In genomic region chr1:975896-976683, GRCh38 we compare ENCODE assay signal across 8 cellular contexts. TPM values are rescaled to one million over a fixed set of nuclear protein-coding genes. Genes with fewer than 3 reads are reported as not detected.
A peak's percentile ranks its signal among the peaks of the same experiment; 100 is the strongest.
DNase-seq lines count a peak whose midpoint lies in the region; ATAC-seq and TF ChIP-seq lines count a peak whose summit lies in the region.

No MANE protein-coding gene starts in this region.

- CTCF ChIA-PET in GM10248 (lab: Yijun Ruan, JAX) = interaction anchor here (0.9 to 1.9 kb wide), 7 partner anchors 9 to 107 kb away, joined by 3 to 8 read pairs (median 6); partner anchors contain the start of gene PLEKHN1

- ATAC-seq in heart right ventricle = peak in 3 of 8 donors; percentile 0 to 9 (median 0)

- DNase-seq in GM10248 (ENCODE audit: extremely low spot score) (peak; percentile 81), HK-2 (ENCODE audit: unreplicated experiment) (peak; percentile 81), RPMI7951 (ENCODE audit: low read depth) (peak; percentile 72), heart right ventricle (peak in 1 of 2 donors; percentile 61), medulla oblongata (ENCODE audit: extremely low spot score) (no peak), superior temporal gyrus (ENCODE audit: extremely low spot score) (no peak)
- peak; percentile 88 for DNase-seq in activated effector memory CD4-positive, alpha-beta T cell treated with anti-CD3 and anti-CD28 coated beads, Interleukin-2, amount 50 U/mL, for 16 hours

- H3K4me1 ChIP-seq in heart right ventricle (peaks cover 0 to 55% (median 7%) of the 10 kb centered on the region in 9 donors), skeletal muscle tissue (ENCODE audit: control insufficient read depth in 3 of 3, insufficient read depth in 3 of 3, low read length in 3 of 3) (peaks cover 17 to 59% (median 36%) of the 10 kb centered on the region in 3 donors)

- H3K36me3 ChIP-seq in heart right ventricle (peaks cover 0 to 4% (median 0%) of the 10 kb centered on the region in 9 donors), skeletal muscle tissue (ENCODE audit: control insufficient read depth in 3 of 3, insufficient read depth in 3 of 3, low read length in 3 of 3) (peaks cover 5 to 23% (median 6%) of the 10 kb centered on the region in 3 donors)

- H3K27me3 ChIP-seq in heart right ventricle = peaks cover 6 to 56% (median 48%) of the 10 kb centered on the region in 7 donors
- H3K27me3 ChIP-seq in skeletal muscle tissue (ENCODE audit: control insufficient read depth in 3 of 3, insufficient read depth in 3 of 3, low read length in 3 of 3) = peaks cover 9 to 31% (median 20%) of the 10 kb centered on the region in 3 donors

- H3K9me3 ChIP-seq in heart right ventricle = no peaks in the 10 kb centered on the region
- no peaks in the 10 kb centered on the region for H3K9me3 ChIP-seq in skeletal muscle tissue (ENCODE audit: control insufficient read depth in 3 of 3, low read length in 3 of 3)

- H3K27ac ChIP-seq in heart right ventricle (peak overlapping the region in 5 of 10 donors; percentile 44 to 69 (median 63)), skeletal muscle tissue (ENCODE audit: low read depth, low read length) (peak overlapping the region; percentile 66)

- H3K4me3 ChIP-seq in heart right ventricle = peak overlapping the region in 7 of 10 donors; percentile 2 to 39 (median 32)
- H3K4me3 ChIP-seq in skeletal muscle tissue (ENCODE audit: low read length in 3 of 3) = peak overlapping the region in 1 of 3 donors; percentile 56

- POLR2A ChIA-PET in GM10248 (lab: Yijun Ruan, JAX) = interaction anchor here (1.3 kb wide), 1 partner anchor 12 kb away, joined by 3 read pairs; no protein-coding TSS in a partner anchor

- peak; percentile 48 for TF ChIP-seq CTCF in GM10248 (IDR thresholded peaks at IDR 0.05; ENCODE audit: control extremely low read depth, extremely low read depth, low read depth, missing control alignments)
- peak in 8 of 9 donors; percentile 23 to 57 (median 40) for TF ChIP-seq CTCF in heart right ventricle (IDR thresholded peaks at IDR 0.05)

- WGBS in heart right ventricle, 2 donors = 7 to 10% methylated on average over 39 to 40 of the region's 40 CpGs

- intact Hi-C loops in heart right ventricle (cut with DNase I) = no loop called here

- peak overlapping the region in 1 of 3 donors; percentile 76 for H3K9ac ChIP-seq in skeletal muscle tissue (ENCODE audit: low read depth in 1 of 3, low read length in 3 of 3)

RNA-seq across cellular contexts. Expression of gene PERM1, which starts 5.8 kb away (rescaled TPM):
- total RNA-seq in RPMI7951 (2014; rRNA removed; shearing (Covaris generic)) = 0.12 TPM in 1 of 2 replicates, not detected in the other
- total RNA-seq in heart right ventricle (100 to 1,000 TPM in 8 of 10 donors, 10 to 100 TPM in 2; 66.2 to 238 (median 122) TPM), skeletal muscle tissue (3.1 TPM)
- 100 to 1,000 TPM in 1 of 2 donors, 10 to 100 TPM in 1; 55.1 to 513 TPM for polyA plus RNA-seq in heart right ventricle

RNA-seq across cellular contexts. Expression of gene PLEKHN1, which starts 9.8 kb away (rescaled TPM):
- total RNA-seq in RPMI7951 (2014; rRNA removed; shearing (Covaris generic)) = 0.60 and 0.88 TPM in 2 replicates
- total RNA-seq in heart right ventricle (under 1 TPM in 2 of 10 donors, not detected in 8; 0.13 to 0.30 TPM), skeletal muscle tissue (not detected)
- under 1 TPM; 0.28 to 0.37 TPM for polyA plus RNA-seq in heart right ventricle

RNA-seq across cellular contexts. Expression of gene KLHL17, which starts 15.7 kb away (rescaled TPM):
- 5.0 and 5.4 TPM in 2 replicates for total RNA-seq in RPMI7951 (2014; rRNA removed; shearing (Covaris generic))
- 1 to 10 TPM; 1.3 to 6.6 (median 3.2) TPM for total RNA-seq in heart right ventricle
- 10 to 100 TPM in 1 of 2 donors, 1 to 10 TPM in 1; 7.7 to 10.2 TPM for polyA plus RNA-seq in heart right ventricle
- total RNA-seq in skeletal muscle tissue = 1.0 TPM

RNA-seq across cellular contexts. Expression of gene NOC2L, which starts 17.0 kb away (rescaled TPM):
- total RNA-seq in RPMI7951 (2014; rRNA removed; shearing (Covaris generic)) = 68.1 and 71.6 TPM in 2 replicates
- total RNA-seq in heart right ventricle (10 to 100 TPM; 38.3 to 52.5 (median 42.6) TPM), skeletal muscle tissue (47.0 TPM)
- 10 to 100 TPM; 62.5 to 64.8 TPM for polyA plus RNA-seq in heart right ventricle

RNA-seq across cellular contexts. Expression of gene HES4, which starts 23.8 kb away (rescaled TPM):
- 0.39 and 0.48 TPM in 2 replicates for total RNA-seq in RPMI7951 (2014; rRNA removed; shearing (Covaris generic))
- total RNA-seq in heart right ventricle (10 to 100 TPM; 28.5 to 78.1 (median 41.6) TPM), skeletal muscle tissue (7.3 TPM)
- 10 to 100 TPM; 49.2 to 49.8 TPM for polyA plus RNA-seq in heart right ventricle

Comparison
In these comparisons a context has a peak if more than half of its experiments do, and no peak if none do; other contexts are left out.
1. DNase-seq: peak in GM10248 (single experiment), HK-2 (single experiment), RPMI7951 (single experiment) and activated effector memory CD4-positive, alpha-beta T cell treated with anti-CD3 and anti-CD28 coated beads, Interleukin-2, amount 50 U/mL, for 16 hours (single experiment); none in medulla oblongata (single experiment) and superior temporal gyrus (single experiment).
2. RNA of gene PERM1, which starts 5.8 kb away (total RNA-seq): 66.2 to 238 TPM in heart right ventricle; 3.1 TPM in skeletal muscle tissue (single experiment) and 0.12 TPM in RPMI7951; every median in the first group is over 10 times any median in the second.